ENCODE assay signal across 9 cellular contexts in genomic region chr7:115477193-115477651, GRCh38.
A peak's percentile ranks its signal among the peaks of the same experiment; 100 is the strongest.
DNase-seq lines count a peak whose midpoint lies in the region; ATAC-seq and TF ChIP-seq lines count a peak whose summit lies in the region.
"Had no signal": no experiment of that assay in that cellular context is flagged by ENCODE, and none has a peak within 500 bp of the region (broad histone marks: within the 10 kb centered on the region; RNA-seq: fewer than 3 reads in every experiment).

No MANE protein-coding gene starts in this region.

- peak overlapping the region; percentile 83 for H3K4me2 ChIP-seq in parathyroid adenoma (ENCODE audit: low read length)

- TF ChIP-seq CTCF in WTC11 (IDR thresholded peaks at IDR 0.05) = no peak
- no peak for TF ChIP-seq CTCF in parathyroid adenoma (IDR thresholded peaks at IDR 0.05)

- H3K9me3 ChIP-seq in parathyroid adenoma (ENCODE audit: control insufficient read depth, low read length) = no peaks in the 10 kb centered on the region

- no peak for TF ChIP-seq POLR2A in erythroblast (IDR thresholded peaks at IDR 0.05; ENCODE audit: low read length)

- POLR2A ChIA-PET in WTC11 (lab: Charles Lee) = no interaction called here

- peaks cover 18% of the 10 kb centered on the region; the same call in 1 of the 2 replicates for H3K27me3 Mint-ChIP-seq in WTC11 (ENCODE audit: low read depth)

- H3K9me3 Mint-ChIP-seq in WTC11 = no peaks in the 10 kb centered on the region

- peak overlapping the region; percentile 43 for H2AFZ ChIP-seq in parathyroid adenoma

- no peaks in the 10 kb centered on the region for H3K36me3 ChIP-seq in parathyroid adenoma (ENCODE audit: control insufficient read depth, insufficient read depth, low read length)

- no peak overlapping the region for H3K9ac ChIP-seq in parathyroid adenoma

- H3K4me1 ChIP-seq in parathyroid adenoma = no peaks in the 10 kb centered on the region

- H3K27ac ChIP-seq in parathyroid adenoma = no peak overlapping the region
- H3K27ac ChIP-seq: SK-N-MC had no signal

- H3K27ac Mint-ChIP-seq in WTC11 = no peak overlapping the region

- intact Hi-C loops in Right ventricle myocardium superior (cut with DNase I) = no loop called here

- DNase-seq in Daoy (ENCODE audit: low read depth) (peak; percentile 62), WTC11 (ENCODE audit: low spot score) (peak; percentile 61), Right ventricle myocardium superior (peak; percentile 45), erythroblast (lab: John Stamatoyannopoulos, UW) (no peak), NCI-H2196 treated with DMSO at 0.1 percent for 48 hours (lab: John Stamatoyannopoulos, UW; ENCODE audit: unreplicated experiment) (no peak), middle frontal gyrus (ENCODE audit: extremely low spot score, low spot score) (no peak)

- no peaks in the 10 kb centered on the region for H3K27me3 ChIP-seq in parathyroid adenoma (ENCODE audit: control insufficient read depth, insufficient read depth, low read length)

- H3K4me1 Mint-ChIP-seq in WTC11 = peaks cover 16% of the 10 kb centered on the region

- peak overlapping the region; percentile 84 for H3K4me3 Mint-ChIP-seq in WTC11

- no peaks in the 10 kb centered on the region for H3K36me3 Mint-ChIP-seq in WTC11

- peak overlapping the region; percentile 36 for H3K4me3 ChIP-seq in parathyroid adenoma (ENCODE audit: low read depth, low read length)
- H3K4me3 ChIP-seq: SK-N-MC had no signal

- CTCF ChIA-PET in WTC11 (lab: Charles Lee) = interaction anchor here (1.0 to 1.8 kb wide), 3 partner anchors 18 to 612 kb away, joined by 3 to 7 read pairs (median 5); no protein-coding TSS in a partner anchor

- peak; percentile 74 for ATAC-seq in WTC11
- no peak for ATAC-seq in Right ventricle myocardium superior (ENCODE audit: poor library complexity)
- no peak for ATAC-seq in HG02610 (IDR thresholded peaks at IDR 0.05; ENCODE audit: unreplicated experiment)

- H3K79me2 ChIP-seq in parathyroid adenoma = no peaks in the 10 kb centered on the region

TF ChIP-seq in WTC11, 78 proteins besides CTCF, POLR2A, EP300 and RAD21 (continues in another document):
- TF ChIP-seq, protein P1, sequence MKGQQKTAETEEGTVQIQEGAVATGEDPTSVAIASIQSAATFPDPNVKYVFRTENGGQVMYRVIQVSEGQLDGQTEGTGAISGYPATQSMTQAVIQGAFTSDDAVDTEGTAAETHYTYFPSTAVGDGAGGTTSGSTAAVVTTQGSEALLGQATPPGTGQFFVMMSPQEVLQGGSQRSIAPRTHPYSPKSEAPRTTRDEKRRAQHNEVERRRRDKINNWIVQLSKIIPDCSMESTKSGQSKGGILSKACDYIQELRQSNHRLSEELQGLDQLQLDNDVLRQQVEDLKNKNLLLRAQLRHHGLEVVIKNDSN (CRISPR knock-in tag; IDR thresholded peaks at IDR 0.05) = no peak
- TF ChIP-seq NR1H2 (CRISPR knock-in tag; IDR thresholded peaks at IDR 0.05) (no peak), TCF7 (CRISPR knock-in tag; IDR thresholded peaks at IDR 0.05; ENCODE audit: low read depth) (no peak), NFYB (CRISPR knock-in tag; conservative IDR thresholded peaks at IDR 0.05; ENCODE audit: low read depth) (no peak), SMAD3 (CRISPR knock-in tag; IDR thresholded peaks at IDR 0.05; ENCODE audit: borderline replicate concordance) (no peak), FOXJ3 (CRISPR knock-in tag; IDR thresholded peaks at IDR 0.05; ENCODE audit: borderline replicate concordance) (no peak), MXD4 (CRISPR knock-in tag; IDR thresholded peaks at IDR 0.05; ENCODE audit: borderline replicate concordance) (no peak), GABPB1 (CRISPR knock-in tag; IDR thresholded peaks at IDR 0.05) (no peak), E2F1 (CRISPR knock-in tag; IDR thresholded peaks at IDR 0.05) (no peak), ZNF425 (CRISPR knock-in tag; conservative IDR thresholded peaks at IDR 0.05) (no peak), ESRRA (CRISPR knock-in tag; IDR thresholded peaks at IDR 0.05; ENCODE audit: borderline replicate concordance) (no peak), RORB (CRISPR knock-in tag; IDR thresholded peaks at IDR 0.05) (no peak), ZNF416 (CRISPR knock-in tag; IDR thresholded peaks at IDR 0.05) (no peak), JAZF1 (CRISPR knock-in tag; IDR thresholded peaks at IDR 0.05) (no peak)
- TF ChIP-seq, protein P2, sequence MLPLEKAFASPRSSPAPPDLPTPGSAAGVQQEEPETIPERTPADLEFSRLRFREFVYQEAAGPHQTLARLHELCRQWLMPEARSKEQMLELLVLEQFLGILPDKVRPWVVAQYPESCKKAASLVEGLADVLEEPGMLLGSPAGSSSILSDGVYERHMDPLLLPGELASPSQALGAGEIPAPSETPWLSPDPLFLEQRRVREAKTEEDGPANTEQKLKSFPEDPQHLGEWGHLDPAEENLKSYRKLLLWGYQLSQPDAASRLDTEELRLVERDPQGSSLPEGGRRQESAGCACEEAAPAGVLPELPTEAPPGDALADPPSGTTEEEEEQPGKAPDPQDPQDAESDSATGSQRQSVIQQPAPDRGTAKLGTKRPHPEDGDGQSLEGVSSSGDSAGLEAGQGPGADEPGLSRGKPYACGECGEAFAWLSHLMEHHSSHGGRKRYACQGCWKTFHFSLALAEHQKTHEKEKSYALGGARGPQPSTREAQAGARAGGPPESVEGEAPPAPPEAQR (CRISPR knock-in tag; IDR thresholded peaks at IDR 0.05) = no peak
- TF ChIP-seq, protein P3, sequence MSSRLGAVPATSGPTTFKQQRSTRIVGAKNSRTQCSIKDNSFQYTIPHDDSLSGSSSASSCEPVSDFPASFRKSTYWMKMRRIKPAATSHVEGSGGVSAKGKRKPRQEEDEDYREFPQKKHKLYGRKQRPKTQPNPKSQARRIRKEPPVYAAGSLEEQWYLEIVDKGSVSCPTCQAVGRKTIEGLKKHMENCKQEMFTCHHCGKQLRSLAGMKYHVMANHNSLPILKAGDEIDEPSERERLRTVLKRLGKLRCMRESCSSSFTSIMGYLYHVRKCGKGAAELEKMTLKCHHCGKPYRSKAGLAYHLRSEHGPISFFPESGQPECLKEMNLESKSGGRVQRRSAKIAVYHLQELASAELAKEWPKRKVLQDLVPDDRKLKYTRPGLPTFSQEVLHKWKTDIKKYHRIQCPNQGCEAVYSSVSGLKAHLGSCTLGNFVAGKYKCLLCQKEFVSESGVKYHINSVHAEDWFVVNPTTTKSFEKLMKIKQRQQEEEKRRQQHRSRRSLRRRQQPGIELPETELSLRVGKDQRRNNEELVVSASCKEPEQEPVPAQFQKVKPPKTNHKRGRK (CRISPR knock-in tag; IDR thresholded peaks at IDR 0.05; ENCODE audit: borderline replicate concordance) = no peak
- TF ChIP-seq, protein P4, sequence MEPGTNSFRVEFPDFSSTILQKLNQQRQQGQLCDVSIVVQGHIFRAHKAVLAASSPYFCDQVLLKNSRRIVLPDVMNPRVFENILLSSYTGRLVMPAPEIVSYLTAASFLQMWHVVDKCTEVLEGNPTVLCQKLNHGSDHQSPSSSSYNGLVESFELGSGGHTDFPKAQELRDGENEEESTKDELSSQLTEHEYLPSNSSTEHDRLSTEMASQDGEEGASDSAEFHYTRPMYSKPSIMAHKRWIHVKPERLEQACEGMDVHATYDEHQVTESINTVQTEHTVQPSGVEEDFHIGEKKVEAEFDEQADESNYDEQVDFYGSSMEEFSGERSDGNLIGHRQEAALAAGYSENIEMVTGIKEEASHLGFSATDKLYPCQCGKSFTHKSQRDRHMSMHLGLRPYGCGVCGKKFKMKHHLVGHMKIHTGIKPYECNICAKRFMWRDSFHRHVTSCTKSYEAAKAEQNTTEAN (CRISPR knock-in tag; IDR thresholded peaks at IDR 0.05) = no peak

Comparison
In these comparisons a context has a peak if more than half of its experiments do, and no peak if none do; other contexts are left out.
1. DNase-seq: peak in Daoy (single experiment), WTC11 (single experiment) and Right ventricle myocardium superior (single experiment); none in erythroblast (0 of 2), NCI-H2196 treated with DMSO at 0.1 percent for 48 hours (single experiment) and middle frontal gyrus (single experiment).